In the genomic region with DNA sequence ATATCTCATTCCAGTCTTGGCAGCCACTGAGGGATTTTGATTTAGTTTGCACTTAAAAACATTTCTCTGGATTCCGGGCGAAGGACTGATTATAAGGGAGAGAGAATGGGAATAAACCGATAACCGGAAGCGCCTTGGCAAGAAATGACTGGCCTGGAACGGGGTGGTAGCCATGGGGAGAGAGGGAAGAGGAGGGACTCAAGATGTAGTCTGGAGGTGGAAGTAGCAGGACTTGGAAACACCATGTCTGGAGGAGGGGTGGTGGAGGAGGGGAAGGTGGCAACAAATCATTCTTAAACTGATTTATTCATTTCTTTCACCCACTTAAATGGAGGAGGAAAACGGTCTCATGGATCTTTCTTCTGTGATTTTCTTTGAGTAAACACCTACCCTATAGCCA, we compare ENCODE assay signal across 17 cellular contexts.
"Had no signal": no experiment of that assay in that cellular context is flagged by ENCODE, and none has a peak within 500 bp of the region (broad histone marks: within the 10 kb centered on the region; RNA-seq: fewer than 3 reads in every experiment).

No MANE protein-coding gene starts in this region.

- H3K27ac ChIP-seq: left lung, neutrophil, thyroid gland, uterus had no signal

- DNase-seq: cerebellar nuclear complex; effector CD8-positive, alpha-beta T cell; foreskin melanocyte; islet precursor cell; left lung; mesenchymal stem cell; midbrain; naive thymus-derived CD4-positive, alpha-beta T cell; nephron progenitor cell; small intestine; stimulated activated CD4-positive, alpha-beta T cell treated with anti-CD3 and anti-CD28 coated beads, Interleukin-12 subunit alpha, Interleukin-12 subunit beta, amount 100 ng/mL, for 4 hours; stimulated activated naive CD4-positive, alpha-beta T cell; thyroid gland; uterus had no signal

- H3K9me3 ChIP-seq: left lung, neutrophil, thyroid gland had no signal

- H3K36me3 ChIP-seq: left lung, neutrophil, thyroid gland, uterus had no signal

- H3K4me3 ChIP-seq: coronary artery, left lung, lung, thyroid gland, uterus had no signal

- H3K27me3 ChIP-seq: left lung, thyroid gland, uterus had no signal

- H3K4me1 ChIP-seq: left lung, thyroid gland, uterus had no signal

- ATAC-seq: left lung; naive thymus-derived CD4-positive, alpha-beta T cell had no signal
